In the genomic region with DNA sequence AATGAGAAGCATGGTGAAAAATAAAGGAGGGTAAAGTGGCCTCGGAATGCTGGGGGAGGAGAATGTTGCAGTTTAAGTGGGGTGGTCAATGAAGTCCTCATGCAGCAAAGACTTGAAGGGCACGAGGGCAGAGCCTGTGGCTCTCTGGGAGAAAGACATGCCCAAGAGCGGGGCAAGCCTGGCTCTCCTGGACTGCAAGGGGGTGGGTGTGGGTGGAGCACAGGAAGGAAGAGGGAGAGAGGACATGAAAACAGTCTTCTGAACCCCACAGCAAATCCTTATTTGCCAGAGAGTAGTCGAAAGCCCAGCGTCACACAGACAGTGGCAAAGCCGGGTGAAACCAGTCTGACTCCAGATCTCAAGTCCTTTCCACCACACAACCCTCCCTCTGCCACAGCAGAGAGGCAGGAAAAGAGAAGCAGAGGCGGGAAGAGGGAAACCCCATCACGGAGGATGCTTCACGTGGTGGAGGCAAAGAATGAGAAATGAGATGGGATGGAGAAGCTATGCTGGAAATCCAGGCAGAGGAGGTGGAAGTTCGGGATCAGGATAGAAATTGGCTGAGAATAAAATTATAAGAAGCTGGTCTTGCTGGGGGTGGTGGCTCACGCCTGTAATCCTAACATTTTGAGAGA, we compare ENCODE assay signal across 2 cellular contexts.
TF ChIP-seq lines count a peak whose summit lies in the region.

No MANE protein-coding gene starts in this region.

TF ChIP-seq in GM23338, 12 proteins besides CTCF, POLR2A, EP300 and RAD21 (continues in another document):
- TF ChIP-seq, protein P1, sequence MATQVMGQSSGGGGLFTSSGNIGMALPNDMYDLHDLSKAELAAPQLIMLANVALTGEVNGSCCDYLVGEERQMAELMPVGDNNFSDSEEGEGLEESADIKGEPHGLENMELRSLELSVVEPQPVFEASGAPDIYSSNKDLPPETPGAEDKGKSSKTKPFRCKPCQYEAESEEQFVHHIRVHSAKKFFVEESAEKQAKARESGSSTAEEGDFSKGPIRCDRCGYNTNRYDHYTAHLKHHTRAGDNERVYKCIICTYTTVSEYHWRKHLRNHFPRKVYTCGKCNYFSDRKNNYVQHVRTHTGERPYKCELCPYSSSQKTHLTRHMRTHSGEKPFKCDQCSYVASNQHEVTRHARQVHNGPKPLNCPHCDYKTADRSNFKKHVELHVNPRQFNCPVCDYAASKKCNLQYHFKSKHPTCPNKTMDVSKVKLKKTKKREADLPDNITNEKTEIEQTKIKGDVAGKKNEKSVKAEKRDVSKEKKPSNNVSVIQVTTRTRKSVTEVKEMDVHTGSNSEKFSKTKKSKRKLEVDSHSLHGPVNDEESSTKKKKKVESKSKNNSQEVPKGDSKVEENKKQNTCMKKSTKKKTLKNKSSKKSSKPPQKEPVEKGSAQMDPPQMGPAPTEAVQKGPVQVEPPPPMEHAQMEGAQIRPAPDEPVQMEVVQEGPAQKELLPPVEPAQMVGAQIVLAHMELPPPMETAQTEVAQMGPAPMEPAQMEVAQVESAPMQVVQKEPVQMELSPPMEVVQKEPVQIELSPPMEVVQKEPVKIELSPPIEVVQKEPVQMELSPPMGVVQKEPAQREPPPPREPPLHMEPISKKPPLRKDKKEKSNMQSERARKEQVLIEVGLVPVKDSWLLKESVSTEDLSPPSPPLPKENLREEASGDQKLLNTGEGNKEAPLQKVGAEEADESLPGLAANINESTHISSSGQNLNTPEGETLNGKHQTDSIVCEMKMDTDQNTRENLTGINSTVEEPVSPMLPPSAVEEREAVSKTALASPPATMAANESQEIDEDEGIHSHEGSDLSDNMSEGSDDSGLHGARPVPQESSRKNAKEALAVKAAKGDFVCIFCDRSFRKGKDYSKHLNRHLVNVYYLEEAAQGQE (IDR thresholded peaks at IDR 0.05; ENCODE audit: unreplicated experiment), result no peak
- no peak for TF ChIP-seq EZH2 (IDR thresholded peaks at IDR 0.05; ENCODE audit: low read depth, unreplicated experiment)
- no peak for TF ChIP-seq NANOG (IDR thresholded peaks at IDR 0.05; ENCODE audit: borderline replicate concordance)
- TF ChIP-seq ZNF114 (CRISPR knock-in tag; IDR thresholded peaks at IDR 0.05), result no peak
- TF ChIP-seq, protein P2, sequence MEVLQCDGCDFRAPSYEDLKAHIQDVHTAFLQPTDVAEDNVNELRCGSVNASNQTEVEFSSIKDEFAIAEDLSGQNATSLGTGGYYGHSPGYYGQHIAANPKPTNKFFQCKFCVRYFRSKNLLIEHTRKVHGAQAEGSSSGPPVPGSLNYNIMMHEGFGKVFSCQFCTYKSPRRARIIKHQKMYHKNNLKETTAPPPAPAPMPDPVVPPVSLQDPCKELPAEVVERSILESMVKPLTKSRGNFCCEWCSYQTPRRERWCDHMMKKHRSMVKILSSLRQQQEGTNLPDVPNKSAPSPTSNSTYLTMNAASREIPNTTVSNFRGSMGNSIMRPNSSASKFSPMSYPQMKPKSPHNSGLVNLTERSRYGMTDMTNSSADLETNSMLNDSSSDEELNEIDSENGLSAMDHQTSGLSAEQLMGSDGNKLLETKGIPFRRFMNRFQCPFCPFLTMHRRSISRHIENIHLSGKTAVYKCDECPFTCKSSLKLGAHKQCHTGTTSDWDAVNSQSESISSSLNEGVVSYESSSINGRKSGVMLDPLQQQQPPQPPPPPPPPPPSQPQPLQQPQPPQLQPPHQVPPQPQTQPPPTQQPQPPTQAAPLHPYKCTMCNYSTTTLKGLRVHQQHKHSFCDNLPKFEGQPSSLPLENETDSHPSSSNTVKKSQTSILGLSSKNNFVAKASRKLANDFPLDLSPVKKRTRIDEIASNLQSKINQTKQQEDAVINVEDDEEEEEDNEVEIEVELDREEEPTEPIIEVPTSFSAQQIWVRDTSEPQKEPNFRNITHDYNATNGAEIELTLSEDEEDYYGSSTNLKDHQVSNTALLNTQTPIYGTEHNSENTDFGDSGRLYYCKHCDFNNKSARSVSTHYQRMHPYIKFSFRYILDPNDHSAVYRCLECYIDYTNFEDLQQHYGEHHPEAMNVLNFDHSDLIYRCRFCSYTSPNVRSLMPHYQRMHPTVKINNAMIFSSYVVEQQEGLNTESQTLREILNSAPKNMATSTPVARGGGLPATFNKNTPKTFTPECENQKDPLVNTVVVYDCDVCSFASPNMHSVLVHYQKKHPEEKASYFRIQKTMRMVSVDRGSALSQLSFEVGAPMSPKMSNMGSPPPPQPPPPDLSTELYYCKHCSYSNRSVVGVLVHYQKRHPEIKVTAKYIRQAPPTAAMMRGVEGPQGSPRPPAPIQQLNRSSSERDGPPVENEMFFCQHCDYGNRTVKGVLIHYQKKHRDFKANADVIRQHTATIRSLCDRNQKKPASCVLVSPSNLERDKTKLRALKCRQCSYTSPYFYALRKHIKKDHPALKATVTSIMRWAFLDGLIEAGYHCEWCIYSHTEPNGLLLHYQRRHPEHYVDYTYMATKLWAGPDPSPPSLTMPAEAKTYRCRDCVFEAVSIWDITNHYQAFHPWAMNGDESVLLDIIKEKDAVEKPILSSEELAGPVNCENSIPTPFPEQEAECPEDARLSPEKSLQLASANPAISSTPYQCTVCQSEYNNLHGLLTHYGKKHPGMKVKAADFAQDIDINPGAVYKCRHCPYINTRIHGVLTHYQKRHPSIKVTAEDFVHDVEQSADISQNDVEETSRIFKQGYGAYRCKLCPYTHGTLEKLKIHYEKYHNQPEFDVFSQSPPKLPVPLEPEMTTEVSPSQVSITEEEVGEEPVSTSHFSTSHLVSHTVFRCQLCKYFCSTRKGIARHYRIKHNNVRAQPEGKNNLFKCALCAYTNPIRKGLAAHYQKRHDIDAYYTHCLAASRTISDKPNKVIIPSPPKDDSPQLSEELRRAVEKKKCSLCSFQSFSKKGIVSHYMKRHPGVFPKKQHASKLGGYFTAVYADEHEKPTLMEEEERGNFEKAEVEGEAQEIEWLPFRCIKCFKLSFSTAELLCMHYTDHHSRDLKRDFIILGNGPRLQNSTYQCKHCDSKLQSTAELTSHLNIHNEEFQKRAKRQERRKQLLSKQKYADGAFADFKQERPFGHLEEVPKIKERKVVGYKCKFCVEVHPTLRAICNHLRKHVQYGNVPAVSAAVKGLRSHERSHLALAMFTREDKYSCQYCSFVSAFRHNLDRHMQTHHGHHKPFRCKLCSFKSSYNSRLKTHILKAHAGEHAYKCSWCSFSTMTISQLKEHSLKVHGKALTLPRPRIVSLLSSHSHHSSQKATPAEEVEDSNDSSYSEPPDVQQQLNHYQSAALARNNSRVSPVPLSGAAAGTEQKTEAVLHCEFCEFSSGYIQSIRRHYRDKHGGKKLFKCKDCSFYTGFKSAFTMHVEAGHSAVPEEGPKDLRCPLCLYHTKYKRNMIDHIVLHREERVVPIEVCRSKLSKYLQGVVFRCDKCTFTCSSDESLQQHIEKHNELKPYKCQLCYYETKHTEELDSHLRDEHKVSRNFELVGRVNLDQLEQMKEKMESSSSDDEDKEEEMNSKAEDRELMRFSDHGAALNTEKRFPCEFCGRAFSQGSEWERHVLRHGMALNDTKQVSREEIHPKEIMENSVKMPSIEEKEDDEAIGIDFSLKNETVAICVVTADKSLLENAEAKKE (CRISPR knock-in tag; IDR thresholded peaks at IDR 0.05), result no peak
- no peak for TF ChIP-seq POLR2AphosphoS5 (IDR thresholded peaks at IDR 0.05; ENCODE audit: low read depth)
- no peak for TF ChIP-seq ZNF331 (CRISPR knock-in tag; IDR thresholded peaks at IDR 0.05; ENCODE audit: low read depth)
- TF ChIP-seq STAT1 (IDR thresholded peaks at IDR 0.05; ENCODE audit: unreplicated experiment), result no peak
- TF ChIP-seq CREB1 (CRISPR knock-in tag; IDR thresholded peaks at IDR 0.05; ENCODE audit: low read depth), result no peak
- TF ChIP-seq EZH2phosphoT487 (IDR thresholded peaks at IDR 0.05; ENCODE audit: unreplicated experiment), result no peak
- no peak for TF ChIP-seq JUNB (IDR thresholded peaks at IDR 0.05; ENCODE audit: unreplicated experiment)

TF ChIP-seq in K562, 482 proteins besides CTCF, POLR2A, EP300 and RAD21:
- TF ChIP-seq MECOM (CRISPR knock-in tag; IDR thresholded peaks at IDR 0.05) (no peak), RBM15 (IDR thresholded peaks at IDR 0.05; ENCODE audit: insufficient read depth, low read length) (no peak), HMGN3 (IDR thresholded peaks at IDR 0.05; ENCODE audit: borderline replicate concordance, extremely low read depth, insufficient read length, low read depth, low read length) (no peak), ZNF668 (CRISPR knock-in tag; IDR thresholded peaks at IDR 0.05) (no peak), ILF3 (IDR thresholded peaks at IDR 0.05; ENCODE audit: borderline replicate concordance) (no peak), PPARD (CRISPR knock-in tag; IDR thresholded peaks at IDR 0.05) (no peak), ASH1L (IDR thresholded peaks at IDR 0.05; ENCODE audit: borderline replicate concordance, low read depth, partially characterized antibody) (no peak)
- TF ChIP-seq, protein P3, sequence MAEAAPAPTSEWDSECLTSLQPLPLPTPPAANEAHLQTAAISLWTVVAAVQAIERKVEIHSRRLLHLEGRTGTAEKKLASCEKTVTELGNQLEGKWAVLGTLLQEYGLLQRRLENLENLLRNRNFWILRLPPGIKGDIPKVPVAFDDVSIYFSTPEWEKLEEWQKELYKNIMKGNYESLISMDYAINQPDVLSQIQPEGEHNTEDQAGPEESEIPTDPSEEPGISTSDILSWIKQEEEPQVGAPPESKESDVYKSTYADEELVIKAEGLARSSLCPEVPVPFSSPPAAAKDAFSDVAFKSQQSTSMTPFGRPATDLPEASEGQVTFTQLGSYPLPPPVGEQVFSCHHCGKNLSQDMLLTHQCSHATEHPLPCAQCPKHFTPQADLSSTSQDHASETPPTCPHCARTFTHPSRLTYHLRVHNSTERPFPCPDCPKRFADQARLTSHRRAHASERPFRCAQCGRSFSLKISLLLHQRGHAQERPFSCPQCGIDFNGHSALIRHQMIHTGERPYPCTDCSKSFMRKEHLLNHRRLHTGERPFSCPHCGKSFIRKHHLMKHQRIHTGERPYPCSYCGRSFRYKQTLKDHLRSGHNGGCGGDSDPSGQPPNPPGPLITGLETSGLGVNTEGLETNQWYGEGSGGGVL (CRISPR knock-in tag; IDR thresholded peaks at IDR 0.05), result no peak
